Comparison of ENCODE assay signal across 1 cellular context in genomic region chr3:194133661-194134230, GRCh38.
TF ChIP-seq lines count a peak whose summit lies in the region.

No MANE protein-coding gene starts in this region.

TF ChIP-seq in H1, 55 proteins besides CTCF, POLR2A, EP300 and RAD21 (continued from another document):
- TF ChIP-seq MAX (IDR thresholded peaks at IDR 0.05) (peak; percentile 18; the same call in 1 of the 2 replicates), KDM4A (IDR thresholded peaks at IDR 0.05; ENCODE audit: low read depth, low read length, severe bottlenecking) (peak; percentile 1), KDM1A (IDR thresholded peaks at IDR 0.05; ENCODE audit: borderline replicate concordance, low read length) (no peak), CHD1 (IDR thresholded peaks at IDR 0.05; ENCODE audit: low read depth, low read length) (no peak)
